Comparison of ENCODE assay signal across 21 cellular contexts in genomic region chr17:67358612-67359011, GRCh38. TPM values are rescaled to one million over a fixed set of nuclear protein-coding genes. Genes with fewer than 3 reads are reported as not detected.
DNase-seq lines count a peak whose midpoint lies in the region; ATAC-seq and TF ChIP-seq lines count a peak whose summit lies in the region.
"Had no signal": no experiment of that assay in that cellular context is flagged by ENCODE, and none has a peak within 500 bp of the region (broad histone marks: within the 10 kb centered on the region; RNA-seq: fewer than 3 reads in every experiment).

No MANE protein-coding gene starts in this region.

- H3K9me3 ChIP-seq in SK-N-SH, result no peaks in the 10 kb centered on the region
- H3K9me3 ChIP-seq: thyroid gland had no signal

- peaks cover 2 to 25% of the 10 kb centered on the region in 2 experiments; a peak in 3 of 4 replicates for H3K4me1 ChIP-seq in SK-N-SH (ENCODE audit: control insufficient read depth in 1 of 2, insufficient read depth in 2 of 2, low read depth in 1 of 2, low read length in 1 of 2)
- H3K4me1 ChIP-seq: parathyroid adenoma had no signal

- H3K27ac Mint-ChIP-seq in activated CD4-positive, alpha-beta memory T cell treated with anti-CD3 and anti-CD28 coated beads, Interleukin-2, amount 10 ng/mL, durations not matched to agents 7 days and 5 days, result peak overlapping the region; percentile 69
- H3K27ac Mint-ChIP-seq in immature natural killer cell, result peak overlapping the region in 4 of 6 donors; percentile 18 to 66 (median 58)

- H3K4me3 ChIP-seq in SK-N-SH (ENCODE audit: low read depth in 2 of 2, low read length in 1 of 2), result no peak overlapping the region
- H3K4me3 ChIP-seq: coronary artery, thyroid gland had no signal

- no peaks in the 10 kb centered on the region for H3K9me3 Mint-ChIP-seq in activated CD4-positive, alpha-beta memory T cell treated with anti-CD3 and anti-CD28 coated beads, Interleukin-2, amount 10 ng/mL, durations not matched to agents 7 days and 5 days
- H3K9me3 Mint-ChIP-seq in immature natural killer cell, result no peaks in the 10 kb centered on the region

- no peak overlapping the region for H3K27ac ChIP-seq in SK-N-SH (ENCODE audit: low read depth in 2 of 2, low read length in 1 of 2)
- H3K27ac ChIP-seq: 22Rv1, coronary artery, epithelial cell of prostate, parathyroid adenoma, thyroid gland had no signal

- peaks cover 63% of the 10 kb centered on the region for H3K36me3 Mint-ChIP-seq in activated CD4-positive, alpha-beta memory T cell treated with anti-CD3 and anti-CD28 coated beads, Interleukin-2, amount 10 ng/mL, durations not matched to agents 7 days and 5 days (ENCODE audit: low read depth)
- peaks cover 10 to 26% (median 18%) of the 10 kb centered on the region in 3 donors for H3K36me3 Mint-ChIP-seq in immature natural killer cell

- POLR2A ChIA-PET in SK-N-SH (lab: Yijun Ruan, JAX), result interaction anchor here (0.7 kb wide), 1 partner anchor 12 kb away, joined by 6 read pairs; no protein-coding TSS in a partner anchor
- POLR2A ChIA-PET in activated CD4-positive, alpha-beta memory T cell treated with anti-CD3 and anti-CD28 coated beads, Interleukin-2, amount 10 ng/mL, durations not matched to agents 7 days and 5 days (lab: Charles Lee), result interaction anchor here (1.1 to 1.6 kb wide), 2 partner anchors 24 to 290 kb away, joined by 3 read pairs; no protein-coding TSS in a partner anchor

- no peak for TF ChIP-seq RAD21 in SK-N-SH (IDR thresholded peaks at IDR 0.05; ENCODE audit: low read length)

- TF ChIP-seq CTCF in SK-N-SH (IDR thresholded peaks at IDR 0.05), result no peak

- peaks cover 12% of the 10 kb centered on the region for H3F3A ChIP-seq in SK-N-SH (replicated peaks; ENCODE audit: insufficient read depth)

- H2AFZ ChIP-seq in SK-N-SH (ENCODE audit: low read depth), result no peak overlapping the region
- H2AFZ ChIP-seq: parathyroid adenoma had no signal

- H3K79me2 ChIP-seq in SK-N-SH (ENCODE audit: insufficient read depth), result peaks cover 98% of the 10 kb centered on the region

- WGBS in SK-N-SH (ENCODE audit: low lambda C conversion rate), result 73% methylated on average over 2 of the region's 2 CpGs

- ATAC-seq in SK-N-SH treated with all-trans-retinoic acid at 6 μM for 48 hours, result no peak
- no peak for ATAC-seq in GM19463 (IDR thresholded peaks at IDR 0.05; ENCODE audit: unreplicated experiment)
- ATAC-seq: left ventricle myocardium superior, PC-3 had no signal

- H3K4me2 ChIP-seq in SK-N-SH, result peak overlapping the region; percentile 14; the same call in 1 of the 2 replicates

- H3K9me2 ChIP-seq in SK-N-SH, result no peaks in the 10 kb centered on the region

- no peak overlapping the region for H3K4me3 Mint-ChIP-seq in activated CD4-positive, alpha-beta memory T cell treated with anti-CD3 and anti-CD28 coated beads, Interleukin-2, amount 10 ng/mL, durations not matched to agents 7 days and 5 days
- no peak overlapping the region for H3K4me3 Mint-ChIP-seq in immature natural killer cell

- no peaks in the 10 kb centered on the region for H3K27me3 ChIP-seq in SK-N-SH (ENCODE audit: insufficient read depth)
- H3K27me3 ChIP-seq: thyroid gland had no signal

- no peak overlapping the region for H3K9ac ChIP-seq in SK-N-SH
- H3K9ac ChIP-seq: parathyroid adenoma had no signal

- CTCF ChIA-PET in SK-N-SH (lab: Yijun Ruan, JAX), result interaction anchor here (1.8 to 15.0 kb wide), 2 partner anchors 18 to 117 kb away, joined by 9 to 134 read pairs; partner anchors contain the start of gene PITPNC1
- CTCF ChIA-PET in activated CD4-positive, alpha-beta memory T cell treated with anti-CD3 and anti-CD28 coated beads, Interleukin-2, amount 10 ng/mL, durations not matched to agents 7 days and 5 days (lab: Charles Lee), result interaction anchor here (0.6 to 4.8 kb wide), 7 partner anchors 15 to 880 kb away, joined by 3 to 30 read pairs (median 4); partner anchors contain the start of gene PITPNC1

- DNase-seq in SK-N-SH, result no peak
- peak; percentile 30 for DNase-seq in COLO829 (ENCODE audit: low spot score)
- no peak for DNase-seq in activated CD4-positive, alpha-beta memory T cell treated with anti-CD3 and anti-CD28 coated beads, Interleukin-2, amount 10 ng/mL, durations not matched to agents 7 days and 5 days
- no peak for DNase-seq in immature natural killer cell
- DNase-seq in NCI-H226, result no peak
- DNase-seq in NCI-H748 (lab: John Stamatoyannopoulos, UW; ENCODE audit: unreplicated experiment), result no peak
- DNase-seq: aorta; C1 segment of cervical spinal cord; left ventricle myocardium superior; NCI-H1694; NCI-H510A treated with DMSO at 0.1 percent for 48 hours; PC-3; stimulated activated CD4-positive, alpha-beta T cell treated with anti-CD3 and anti-CD28 coated beads, Interleukin-4, amount 100 ng/mL, for 24 hours; stimulated activated CD8-positive, alpha-beta memory T cell treated with anti-CD3 and anti-CD28 coated beads, Interleukin-4, amount 100 ng/mL, for 48 hours; thyroid gland had no signal

- no peaks in the 10 kb centered on the region for H3K27me3 Mint-ChIP-seq in activated CD4-positive, alpha-beta memory T cell treated with anti-CD3 and anti-CD28 coated beads, Interleukin-2, amount 10 ng/mL, durations not matched to agents 7 days and 5 days
- peaks cover 0 to 2% (median 2%) of the 10 kb centered on the region in 3 donors for H3K27me3 Mint-ChIP-seq in immature natural killer cell (ENCODE audit: low read depth in 3 of 3)

- no peak for TF ChIP-seq EP300 in SK-N-SH (IDR thresholded peaks at IDR 0.05; ENCODE audit: borderline replicate concordance in 1 of 2, low read depth in 1 of 2, low read length in 1 of 2)

- peaks cover 56% of the 10 kb centered on the region for H3K4me1 Mint-ChIP-seq in activated CD4-positive, alpha-beta memory T cell treated with anti-CD3 and anti-CD28 coated beads, Interleukin-2, amount 10 ng/mL, durations not matched to agents 7 days and 5 days
- H3K4me1 Mint-ChIP-seq in immature natural killer cell, result peaks cover 39 to 59% of the 10 kb centered on the region in 2 donors

- peaks cover 41 to 63% of the 10 kb centered on the region in 2 experiments for H3K36me3 ChIP-seq in SK-N-SH (replicated peaks in 1 of 2; ENCODE audit: control insufficient read depth in 1 of 2, insufficient read depth in 2 of 2, low read length in 1 of 2)

- peaks cover 62% of the 10 kb centered on the region for H4K20me1 ChIP-seq in SK-N-SH (ENCODE audit: insufficient read depth)

TF ChIP-seq in SK-N-SH, 30 proteins besides CTCF, POLR2A, EP300 and RAD21 (continues in another document):
- TF ChIP-seq SMC3 (IDR thresholded peaks at IDR 0.05; ENCODE audit: low read depth, low read length), result no peak
- TF ChIP-seq SIN3A (IDR thresholded peaks at IDR 0.05; ENCODE audit: borderline replicate concordance, low read depth, low read length), result no peak
- TF ChIP-seq PBX3 (IDR thresholded peaks at IDR 0.05), result no peak
- TF ChIP-seq NRF1 (IDR thresholded peaks at IDR 0.05; ENCODE audit: low read depth, low read length), result no peak
- no peak for TF ChIP-seq RFX5 (IDR thresholded peaks at IDR 0.05; ENCODE audit: low read length)

TF ChIP-seq in SK-N-SH treated with all-trans-retinoic acid at 6 μM for 48 hours, 23 proteins besides CTCF, POLR2A, EP300 and RAD21:
- no peak for TF ChIP-seq ZC3H10 (CRISPR knock-in tag; IDR thresholded peaks at IDR 0.05)
- no peak for TF ChIP-seq CSDC2 (CRISPR knock-in tag; IDR thresholded peaks at IDR 0.05)
- TF ChIP-seq GLIS3 (CRISPR knock-in tag; IDR thresholded peaks at IDR 0.05), result no peak
- no peak for TF ChIP-seq POU6F1 (CRISPR knock-in tag; IDR thresholded peaks at IDR 0.05; ENCODE audit: borderline replicate concordance, low read depth)
- no peak for TF ChIP-seq ISL1 (CRISPR knock-in tag; IDR thresholded peaks at IDR 0.05)
- TF ChIP-seq ZNF8 (CRISPR knock-in tag; IDR thresholded peaks at IDR 0.05), result no peak
- no peak for TF ChIP-seq PPARA (CRISPR knock-in tag; IDR thresholded peaks at IDR 0.05; ENCODE audit: borderline replicate concordance)
- TF ChIP-seq OSR1 (CRISPR knock-in tag; IDR thresholded peaks at IDR 0.05), result no peak
- TF ChIP-seq TCF4 (CRISPR knock-in tag; IDR thresholded peaks at IDR 0.05; ENCODE audit: borderline replicate concordance), result no peak
TF ChIP-seq in SK-N-SH treated with all-trans-retinoic acid at 6 μM for 48 hours: peak in this region for 0.

RNA-seq across cellular contexts. Expression of gene PSMD12, which starts 7.8 kb away (rescaled TPM):
- polyA plus RNA-seq in SK-N-SH (2012; rRNA removed), result 29.1 and 31.4 TPM in 2 replicates
- polyA plus RNA-seq in SK-N-SH (2012; cell fraction: cytosol; rRNA removed), result 42.1 and 54.1 TPM in 2 replicates
- polyA plus RNA-seq in SK-N-SH (2012; cell fraction: nucleus; rRNA removed), result 10.5 and 23.5 TPM in 2 replicates
- total RNA-seq in activated CD4-positive, alpha-beta memory T cell treated with anti-CD3 and anti-CD28 coated beads, Interleukin-2, amount 10 ng/mL, durations not matched to agents 7 days and 5 days, result 10 to 100 TPM; 49.3 to 50.0 TPM
- polyA plus RNA-seq in immature natural killer cell, result 10 to 100 TPM; 24.1 to 43.9 (median 37.3) TPM

RNA-seq across cellular contexts. Expression of gene PITPNC1, which starts 18.5 kb away (rescaled TPM):
- polyA plus RNA-seq in SK-N-SH (2012; rRNA removed) (14.0 and 18.4 TPM in 2 replicates), immature natural killer cell (100 to 1,000 TPM; 119 to 155 (median 150) TPM)
- polyA plus RNA-seq in SK-N-SH (2012; cell fraction: cytosol; rRNA removed), result 23.1 and 29.2 TPM in 2 replicates
- 10.6 and 14.8 TPM in 2 replicates for polyA plus RNA-seq in SK-N-SH (2012; cell fraction: nucleus; rRNA removed)
- total RNA-seq in activated CD4-positive, alpha-beta memory T cell treated with anti-CD3 and anti-CD28 coated beads, Interleukin-2, amount 10 ng/mL, durations not matched to agents 7 days and 5 days, result 10 to 100 TPM; 29.1 to 31.1 TPM
